Comparison of ENCODE assay signal across 26 cellular contexts in the genomic region with DNA sequence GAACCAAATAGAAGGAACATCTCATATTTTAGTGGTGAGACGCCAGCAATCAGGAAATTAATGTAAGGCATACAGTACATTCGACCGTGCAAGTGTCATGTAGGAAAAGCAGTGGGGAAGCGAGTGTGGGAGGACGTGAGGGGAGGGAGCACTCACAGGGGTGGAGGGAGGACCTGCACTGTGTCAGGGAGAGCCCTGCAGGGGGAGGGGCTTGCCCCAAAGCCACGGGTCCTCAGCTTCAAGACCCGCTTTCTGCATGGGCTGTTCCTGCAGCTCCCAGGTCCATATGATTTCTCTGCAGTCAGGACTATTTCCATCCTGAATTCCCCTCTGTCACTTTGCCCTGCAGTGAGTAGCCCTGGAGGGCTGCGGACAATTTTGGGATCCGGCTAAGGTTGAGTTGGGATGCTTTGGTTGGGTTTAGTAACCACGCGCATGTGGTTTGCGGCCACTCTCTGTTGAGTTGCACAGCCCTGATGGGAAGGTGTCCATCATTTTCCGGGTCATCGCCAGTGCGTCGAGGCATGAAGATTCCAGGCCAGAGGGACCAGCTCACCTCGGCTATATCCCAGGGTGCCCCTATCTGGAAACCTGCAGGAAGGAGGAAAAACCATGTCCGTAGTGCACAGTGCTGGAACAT.
"Had no signal": no experiment of that assay in that cellular context is flagged by ENCODE, and none has a peak within 500 bp of the region (broad histone marks: within the 10 kb centered on the region; RNA-seq: fewer than 3 reads in every experiment).

No MANE protein-coding gene starts in this region.

- DNase-seq: activated CD4-positive, alpha-beta T cell treated with anti-CD3 and anti-CD28 coated beads, Interleukin-2, amount 10 ng/mL, durations not matched to agents 24 days and 14 days; activated CD4-positive, alpha-beta T cell treated with anti-CD3 and anti-CD28 coated beads, Interleukin-2, amount 50 U/mL, for 4 hours; activated CD8-positive, alpha-beta T cell treated with anti-CD3 and anti-CD28 coated beads for 36 hours; activated effector memory CD4-positive, alpha-beta T cell treated with anti-CD3 and anti-CD28 coated beads, Interleukin-2, amount 50 U/mL, for 16 hours; activated naive CD4-positive, alpha-beta T cell; activated naive CD4-positive, alpha-beta T cell treated with anti-CD3 and anti-CD28 coated beads, Interleukin-2, amount 50 U/mL, for 16 hours; activated naive CD8-positive, alpha-beta T cell treated with anti-CD3 and anti-CD28 coated beads, Interleukin-2, amount 10 ng/mL, durations not matched to agents 7 days and 5 days; activated T-cell treated with anti-CD3 and anti-CD28 coated beads, Interleukin-2, amount 50 U/mL, for 1 hour; activated T-cell treated with anti-CD3 and anti-CD28 coated beads, Interleukin-2, amount 50 U/mL, for 72 hours; body of pancreas; central memory CD4-positive, alpha-beta T cell; NCI-H1092 treated with DMSO at 0.1 percent for 48 hours; NCI-H1417; NCI-H187 treated with DMSO at 0.1 percent for 48 hours; NCI-H2081; NCI-H2227 treated with DMSO at 0.1 percent for 48 hours; NCI-H446; NCI-H69; SHP77; SJCRH30 had no signal

- FAIRE-seq: astrocyte, TTC549 had no signal

- H3K27ac ChIP-seq: body of pancreas, breast epithelium, SJCRH30, SK-N-MC had no signal

- ATAC-seq: activated CD8-positive, alpha-beta T cell treated with anti-CD3 and anti-CD28 coated beads for 36 hours; activated T-cell treated with anti-CD3 and anti-CD28 coated beads, Interleukin-2, amount 50 U/mL, for 72 hours; activated T-helper 17 cell treated with anti-CD3 and anti-CD28 coated beads, Interleukin-2, amount 50 U/mL, for 72 hours; body of pancreas; Panc1 had no signal

- H3K27me3 ChIP-seq: body of pancreas, breast epithelium, SJCRH30 had no signal

- H3K36me3 ChIP-seq: breast epithelium, SJCRH30 had no signal

- H3K4me1 ChIP-seq: body of pancreas, breast epithelium had no signal

- H3K4me3 ChIP-seq: body of pancreas, breast epithelium, SJCRH30, SK-N-MC had no signal

- H3K9me3 ChIP-seq: body of pancreas, breast epithelium, SJCRH30 had no signal
